8 cellular contexts compared by ENCODE assay signal in the genomic region with DNA sequence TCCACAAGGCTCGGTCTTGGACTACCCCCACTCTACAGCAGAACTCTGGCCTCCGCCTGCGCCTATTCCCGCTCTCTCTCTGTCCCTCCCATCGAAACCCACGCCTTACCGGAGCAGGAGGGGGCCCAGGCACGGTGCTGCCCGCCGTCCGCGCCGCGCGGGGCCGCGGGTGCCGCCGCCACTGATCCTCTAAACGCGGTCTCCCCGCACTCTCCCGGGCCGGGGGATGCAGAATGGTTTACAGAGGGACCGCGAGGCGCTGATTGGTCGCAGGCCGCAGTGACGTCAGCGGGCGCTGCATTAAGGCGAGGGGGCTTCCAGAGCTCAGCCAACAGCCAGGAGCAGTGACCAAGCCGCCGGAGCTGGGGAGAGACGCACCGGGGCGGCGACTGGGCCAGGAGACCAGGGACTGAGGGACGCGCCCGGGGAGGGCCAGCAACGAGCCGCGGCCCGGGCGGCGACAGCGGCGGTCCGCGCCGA. TPM values are rescaled to one million over a fixed set of nuclear protein-coding genes. Genes with fewer than 3 reads are reported as not detected.
DNase-seq lines count a peak whose midpoint lies in the region; ATAC-seq and TF ChIP-seq lines count a peak whose summit lies in the region.

No MANE protein-coding gene starts in this region.

- H3K4me2 ChIP-seq in OCI-LY3 (ENCODE audit: low read length) = peak overlapping the region; percentile 64; the same call in 1 of the 2 replicates

- H3K4me3 Mint-ChIP-seq in stimulated activated effector memory CD8-positive, alpha-beta T cell treated with anti-CD3 and anti-CD28 coated beads, Interleukin-12 subunit alpha, Interleukin-12 subunit beta, amount 100 ng/mL, for 72 hours = peak overlapping the region; percentile 78

- intact Hi-C loops in esophagus muscularis mucosa (cut with DNase I) = no loop called here

- H3K27me3 ChIP-seq in OCI-LY3 (ENCODE audit: low read depth, low read length) = peaks cover 16% of the 10 kb centered on the region
- peaks cover 42 to 100% (median 99%) of the 10 kb centered on the region in 4 donors for H3K27me3 ChIP-seq in esophagus muscularis mucosa

- H3K36me3 ChIP-seq in OCI-LY3 (replicated peaks; ENCODE audit: low read depth, low read length) (no peaks in the 10 kb centered on the region), esophagus muscularis mucosa (no peaks in the 10 kb centered on the region)

- H3K27ac ChIP-seq in OCI-LY3 (ENCODE audit: low read length) (no peak overlapping the region), esophagus muscularis mucosa (replicated peaks in 1 of 4) (no peak overlapping the region)

- H3K9me3 ChIP-seq in OCI-LY3 (ENCODE audit: insufficient read depth, low read length) = no peaks in the 10 kb centered on the region
- H3K9me3 ChIP-seq in esophagus muscularis mucosa = no peaks in the 10 kb centered on the region

- H3K4me1 ChIP-seq in OCI-LY3 (ENCODE audit: low read length) (no peaks in the 10 kb centered on the region; the same call in 1 of the 2 replicates), esophagus muscularis mucosa (peaks cover 80 to 92% (median 87%) of the 10 kb centered on the region in 4 donors)

- H3K9ac ChIP-seq in OCI-LY3 (ENCODE audit: low read length) = no peak overlapping the region

- TF ChIP-seq POLR2A in esophagus muscularis mucosa (IDR thresholded peaks at IDR 0.05; ENCODE audit: low read depth) = no peak

- H2AFZ ChIP-seq in OCI-LY3 (ENCODE audit: low read depth, low read length) = no peak overlapping the region

- no peak for TF ChIP-seq EP300 in esophagus muscularis mucosa (IDR thresholded peaks at IDR 0.05)

- no peaks in the 10 kb centered on the region for H4K20me1 ChIP-seq in OCI-LY3 (ENCODE audit: insufficient read depth, low read length)

- H3K4me1 Mint-ChIP-seq in stimulated activated effector memory CD8-positive, alpha-beta T cell treated with anti-CD3 and anti-CD28 coated beads, Interleukin-12 subunit alpha, Interleukin-12 subunit beta, amount 100 ng/mL, for 72 hours = peaks cover 88% of the 10 kb centered on the region

- H3K36me3 Mint-ChIP-seq in stimulated activated effector memory CD8-positive, alpha-beta T cell treated with anti-CD3 and anti-CD28 coated beads, Interleukin-12 subunit alpha, Interleukin-12 subunit beta, amount 100 ng/mL, for 72 hours = peaks cover 24% of the 10 kb centered on the region

- H3K9me3 Mint-ChIP-seq in stimulated activated effector memory CD8-positive, alpha-beta T cell treated with anti-CD3 and anti-CD28 coated beads, Interleukin-12 subunit alpha, Interleukin-12 subunit beta, amount 100 ng/mL, for 72 hours = no peaks in the 10 kb centered on the region

- ATAC-seq in stimulated activated effector memory CD8-positive, alpha-beta T cell treated with anti-CD3 and anti-CD28 coated beads, Interleukin-12 subunit alpha, Interleukin-12 subunit beta, amount 100 ng/mL, for 72 hours = no peak
- no peak for ATAC-seq in GM21528 (IDR thresholded peaks at IDR 0.05; ENCODE audit: low FRiP score, unreplicated experiment)

- WGBS in esophagus muscularis mucosa = 6% methylated on average over 18 of the region's 53 CpGs

- H3K4me3 ChIP-seq in OCI-LY3 (ENCODE audit: low read length) (no peak overlapping the region), esophagus muscularis mucosa (peak overlapping the region; percentile 7 to 43 (median 29))

- TF ChIP-seq CTCF in OCI-LY3 (IDR thresholded peaks at IDR 0.05; ENCODE audit: low read depth, low read length) = no peak
- TF ChIP-seq CTCF in esophagus muscularis mucosa (IDR thresholded peaks at IDR 0.05) = no peak

- no peak overlapping the region for H3K27ac Mint-ChIP-seq in stimulated activated effector memory CD8-positive, alpha-beta T cell treated with anti-CD3 and anti-CD28 coated beads, Interleukin-12 subunit alpha, Interleukin-12 subunit beta, amount 100 ng/mL, for 72 hours

- no peaks in the 10 kb centered on the region for H3K79me2 ChIP-seq in OCI-LY3 (ENCODE audit: low read length)

- peak; percentile 38 for DNase-seq in activated T-cell treated with anti-CD3 and anti-CD28 coated beads, Interleukin-2, amount 50 U/mL, for 1 hour
- DNase-seq in activated T-cell treated with anti-CD3 and anti-CD28 coated beads for 4 hours (no peak), esophagus muscularis mucosa (ENCODE audit: extremely low spot score) (no peak), SHP77 treated with DMSO at 0.1 percent for 48 hours (lab: John Stamatoyannopoulos, UW) (no peak), NCI-H187 (lab: John Stamatoyannopoulos, UW) (no peak)
- no peak for DNase-seq in stimulated activated effector memory CD8-positive, alpha-beta T cell treated with anti-CD3 and anti-CD28 coated beads, Interleukin-12 subunit alpha, Interleukin-12 subunit beta, amount 100 ng/mL, for 72 hours (ENCODE audit: low spot score in 2 of 2)

RNA-seq across cellular contexts. Expression of gene LHX1, which starts 0.8 kb away (rescaled TPM):
- not detected for total RNA-seq in esophagus muscularis mucosa

RNA-seq across cellular contexts. Expression of gene AATF, which starts 12.3 kb away (rescaled TPM):
- total RNA-seq in esophagus muscularis mucosa = 10 to 100 TPM; 37.8 to 55.7 (median 45.3) TPM
